8 cellular contexts compared by ENCODE assay signal in genomic region chr2:26764078-26764887, GRCh38. TPM values are rescaled to one million over a fixed set of nuclear protein-coding genes. Genes with fewer than 3 reads are reported as not detected.
DNase-seq lines count a peak whose midpoint lies in the region; ATAC-seq and TF ChIP-seq lines count a peak whose summit lies in the region.

TSS of gene SLC35F6 (plus strand) at chr2:26764284. CDS start at chr2:26764350, 66 bp downstream.

- H3K27ac Mint-ChIP-seq in activated CD4-positive, alpha-beta T cell treated with anti-CD3 and anti-CD28 coated beads for 36 hours, result peak within 1 kb of the TSS; percentile 78

- POLR2A ChIA-PET in activated CD4-positive, alpha-beta T cell treated with anti-CD3 and anti-CD28 coated beads for 36 hours (lab: Charles Lee), result no interaction called here

- peak within 1 kb of the TSS; percentile 85 for H3K4me3 Mint-ChIP-seq in activated CD4-positive, alpha-beta T cell treated with anti-CD3 and anti-CD28 coated beads for 36 hours

- TF ChIP-seq CTCF in 22Rv1 (IDR thresholded peaks at IDR 0.05), result no peak
- no peak for TF ChIP-seq CTCF in choroid plexus epithelial cell (conservative IDR thresholded peaks at IDR 0.05; ENCODE audit: low read depth, low read length)

- H3K36me3 Mint-ChIP-seq in activated CD4-positive, alpha-beta T cell treated with anti-CD3 and anti-CD28 coated beads for 36 hours (ENCODE audit: low read depth), result peaks cover 1% of the 10 kb centered on the region

- peaks cover 36% of the 10 kb centered on the region for H3K4me1 Mint-ChIP-seq in activated CD4-positive, alpha-beta T cell treated with anti-CD3 and anti-CD28 coated beads for 36 hours

- H3K9me3 Mint-ChIP-seq in activated CD4-positive, alpha-beta T cell treated with anti-CD3 and anti-CD28 coated beads for 36 hours (ENCODE audit: low read depth), result no peaks in the 10 kb centered on the region

- H3K27ac ChIP-seq in 22Rv1, result peak within 1 kb of the TSS; percentile 26; the same call in 1 of the 2 replicates

- peak; percentile 90 for TF ChIP-seq POLR2A in GM18505 (IDR thresholded peaks at IDR 0.05; ENCODE audit: borderline replicate concordance, extremely low read depth, insufficient read depth, insufficient read length)

- ATAC-seq in GM18505 (IDR thresholded peaks at IDR 0.05; ENCODE audit: unreplicated experiment) (peak; percentile 82), HG02981 (IDR thresholded peaks at IDR 0.05; ENCODE audit: unreplicated experiment) (peak; percentile 78)
- peak; percentile 95 for ATAC-seq in activated CD4-positive, alpha-beta T cell treated with anti-CD3 and anti-CD28 coated beads for 36 hours

- CTCF ChIA-PET in activated CD4-positive, alpha-beta T cell treated with anti-CD3 and anti-CD28 coated beads for 36 hours (lab: Charles Lee), result interaction anchor here (0.5 to 0.7 kb wide), 4 partner anchors 15 to 1596 kb away, joined by 3 read pairs; partner anchors contain the start of gene POMC

- H3K27me3 Mint-ChIP-seq in activated CD4-positive, alpha-beta T cell treated with anti-CD3 and anti-CD28 coated beads for 36 hours, result no peaks in the 10 kb centered on the region

- intact Hi-C loops in activated CD4-positive, alpha-beta T cell treated with anti-CD3 and anti-CD28 coated beads for 36 hours (cut with DNase I, micrococcal nuclease), result loop anchor here (1.0 to 5.0 kb wide), 4 partner anchors 21 to 887 kb away; partner anchors contain the start of genes ADGRF3 (in 1 of the 2), ASXL2 (in 1 of the 2), RAB10 (in 1 of the 2) and SELENOI (in 1 of the 2)

- peak; percentile 86 for DNase-seq in NCI-H2171 treated with DMSO at 0.1 percent for 48 hours (lab: John Stamatoyannopoulos, UW)
- peak; percentile 91 for DNase-seq in activated CD4-positive, alpha-beta T cell treated with anti-CD3 and anti-CD28 coated beads for 36 hours
- peak; percentile 75 for DNase-seq in choroid plexus epithelial cell (ENCODE audit: low read depth)
- peak; percentile 37 for DNase-seq in kidney glomerular epithelial cell (lab: John Stamatoyannopoulos, UW)
- DNase-seq in stimulated activated CD4-positive, alpha-beta T cell treated with anti-CD3 and anti-CD28 coated beads, Interleukin-15, amount 100 ng/mL, for 48 hours (ENCODE audit: low read depth in 2 of 2), result peak; percentile 56 to 75

- peak within 1 kb of the TSS; percentile 97 for H3K4me3 ChIP-seq in choroid plexus epithelial cell (ENCODE audit: low read depth, low read length)

RNA-seq across cellular contexts. Expression of gene SLC35F6, which starts in this region (rescaled TPM):
- total RNA-seq in activated CD4-positive, alpha-beta T cell treated with anti-CD3 and anti-CD28 coated beads for 36 hours, result 1 to 10 TPM; 5.0 to 5.6 TPM

Comparison
In these comparisons a context has a peak if more than half of its experiments do, and no peak if none do; other contexts are left out.
1. Peak in every context shown above with its lines: DNase-seq, ATAC-seq, H3K4me3 ChIP-seq and H3K27ac ChIP-seq.
2. DNase-seq: peak in every context shown above with its lines; median percentile 91 in activated CD4-positive, alpha-beta T cell treated with anti-CD3 and anti-CD28 coated beads for 36 hours; 86 in NCI-H2171 treated with DMSO at 0.1 percent for 48 hours; 75 in choroid plexus epithelial cell; 66 in stimulated activated CD4-positive, alpha-beta T cell treated with anti-CD3 and anti-CD28 coated beads, Interleukin-15, amount 100 ng/mL, for 48 hours; 37 in kidney glomerular epithelial cell.